Comparison of ENCODE assay signal across 23 cellular contexts in genomic region chr5:140642718-140643117, GRCh38. TPM values are rescaled to one million over a fixed set of nuclear protein-coding genes. Genes with fewer than 3 reads are reported as not detected.
DNase-seq lines count a peak whose midpoint lies in the region; ATAC-seq, FAIRE-seq and TF ChIP-seq lines count a peak whose summit lies in the region.
"Had no signal": no experiment of that assay in that cellular context is flagged by ENCODE, and none has a peak within 500 bp of the region (broad histone marks: within the 10 kb centered on the region; RNA-seq: fewer than 3 reads in every experiment).

No MANE protein-coding gene starts in this region.

- H3K36me3 Mint-ChIP-seq in T-helper 1 cell treated with Interleukin-12 subunit alpha and Interleukin-12 subunit beta and Interleukin-4 antibody, amounts not matched to agents 30 μg/mL and 1 μg/mL, for 36 hours (ENCODE audit: low read depth): peaks cover 29% of the 10 kb centered on the region
- peaks cover 27% of the 10 kb centered on the region for H3K36me3 Mint-ChIP-seq in neural progenitor cell

- no peaks in the 10 kb centered on the region for H3K9me3 Mint-ChIP-seq in T-helper 1 cell treated with Interleukin-12 subunit alpha and Interleukin-12 subunit beta and Interleukin-4 antibody, amounts not matched to agents 30 μg/mL and 1 μg/mL, for 36 hours
- peaks cover 5% of the 10 kb centered on the region for H3K9me3 Mint-ChIP-seq in neural progenitor cell
- no peaks in the 10 kb centered on the region for H3K9me3 Mint-ChIP-seq in stimulated activated naive CD8-positive, alpha-beta T cell treated with anti-CD3 and anti-CD28 coated beads, Interleukin-15, amount 100 ng/mL, for 72 hours
- H3K9me3 Mint-ChIP-seq: activated B cell treated with CpG ODN at 0.5 μM for 24 hours; activated naive CD4-positive, alpha-beta T cell treated with anti-CD3 and anti-CD28 coated beads, Interleukin-2, amount 50 U/mL, for 72 hours; CD8-positive, alpha-beta memory T cell; naive thymus-derived CD8-positive, alpha-beta T cell had no signal

- no peak overlapping the region for H3K27ac ChIP-seq in neural progenitor cell
- H3K27ac ChIP-seq: prostate gland had no signal

- peaks cover 8% of the 10 kb centered on the region for H3F3A ChIP-seq in neural progenitor cell (ENCODE audit: low read depth)

- no peaks in the 10 kb centered on the region for H3K9me3 ChIP-seq in neural progenitor cell (ENCODE audit: low read depth)
- H3K9me3 ChIP-seq: prostate gland had no signal

- no peaks in the 10 kb centered on the region for H3K36me3 ChIP-seq in neural progenitor cell

- H3K4me3 ChIP-seq in neural progenitor cell: no peak overlapping the region
- H3K4me3 ChIP-seq: lung, prostate gland had no signal

- H3K79me2 ChIP-seq in neural progenitor cell (ENCODE audit: low read depth): peaks cover 44% of the 10 kb centered on the region

- no peaks in the 10 kb centered on the region for H4K20me1 ChIP-seq in neural progenitor cell (ENCODE audit: low read depth)

- ATAC-seq in stimulated activated naive CD8-positive, alpha-beta T cell treated with anti-CD3 and anti-CD28 coated beads, Interleukin-15, amount 100 ng/mL, for 72 hours: no peak
- ATAC-seq: activated naive CD4-positive, alpha-beta T cell treated with anti-CD3 and anti-CD28 coated beads, Interleukin-2, amount 50 U/mL, for 72 hours; naive thymus-derived CD8-positive, alpha-beta T cell had no signal

- no peak for TF ChIP-seq CTCF in neural progenitor cell (IDR thresholded peaks at IDR 0.05)

- H3K4me1 Mint-ChIP-seq in T-helper 1 cell treated with Interleukin-12 subunit alpha and Interleukin-12 subunit beta and Interleukin-4 antibody, amounts not matched to agents 30 μg/mL and 1 μg/mL, for 36 hours (ENCODE audit: low read depth): peaks cover 43% of the 10 kb centered on the region
- H3K4me1 Mint-ChIP-seq in neural progenitor cell: peaks cover 29% of the 10 kb centered on the region
- peaks cover 77% of the 10 kb centered on the region for H3K4me1 Mint-ChIP-seq in stimulated activated naive CD8-positive, alpha-beta T cell treated with anti-CD3 and anti-CD28 coated beads, Interleukin-15, amount 100 ng/mL, for 72 hours

- TF ChIP-seq POLR2A in GM12891 (IDR thresholded peaks at IDR 0.05; ENCODE audit: low read depth, low read length): no peak

- H3K9ac ChIP-seq in neural progenitor cell: no peak overlapping the region

- H3K4me2 ChIP-seq in neural progenitor cell: no peak overlapping the region

- H3K4me1 ChIP-seq in neural progenitor cell: peaks cover 9% of the 10 kb centered on the region

- FAIRE-seq in GM12891 (lab: Jason Lieb, UNC): no peak

- H3K27me3 ChIP-seq in neural progenitor cell: no peaks in the 10 kb centered on the region

- peak overlapping the region; percentile 29 for H3K27ac Mint-ChIP-seq in T-helper 1 cell treated with Interleukin-12 subunit alpha and Interleukin-12 subunit beta and Interleukin-4 antibody, amounts not matched to agents 30 μg/mL and 1 μg/mL, for 36 hours
- H3K27ac Mint-ChIP-seq in neural progenitor cell: no peak overlapping the region
- peak overlapping the region in 1 of 2 donors; percentile 29 for H3K27ac Mint-ChIP-seq in stimulated activated naive CD8-positive, alpha-beta T cell treated with anti-CD3 and anti-CD28 coated beads, Interleukin-15, amount 100 ng/mL, for 72 hours
- H3K27ac Mint-ChIP-seq: activated B cell treated with CpG ODN at 0.5 μM for 24 hours had no signal

- no peaks in the 10 kb centered on the region for H3K27me3 Mint-ChIP-seq in T-helper 1 cell treated with Interleukin-12 subunit alpha and Interleukin-12 subunit beta and Interleukin-4 antibody, amounts not matched to agents 30 μg/mL and 1 μg/mL, for 36 hours (ENCODE audit: low read depth)
- peaks cover 6% of the 10 kb centered on the region for H3K27me3 Mint-ChIP-seq in neural progenitor cell (ENCODE audit: insufficient read depth, low read depth)
- H3K27me3 Mint-ChIP-seq in stimulated activated naive CD8-positive, alpha-beta T cell treated with anti-CD3 and anti-CD28 coated beads, Interleukin-15, amount 100 ng/mL, for 72 hours: no peaks in the 10 kb centered on the region
- H3K27me3 Mint-ChIP-seq: activated B cell treated with CpG ODN at 0.5 μM for 24 hours; naive thymus-derived CD8-positive, alpha-beta T cell had no signal

- no peak overlapping the region for H2AFZ ChIP-seq in neural progenitor cell (replicated peaks)

- H3K4me3 Mint-ChIP-seq in T-helper 1 cell treated with Interleukin-12 subunit alpha and Interleukin-12 subunit beta and Interleukin-4 antibody, amounts not matched to agents 30 μg/mL and 1 μg/mL, for 36 hours: no peak overlapping the region
- peak overlapping the region; percentile 35 for H3K4me3 Mint-ChIP-seq in neural progenitor cell
- no peak overlapping the region for H3K4me3 Mint-ChIP-seq in stimulated activated naive CD8-positive, alpha-beta T cell treated with anti-CD3 and anti-CD28 coated beads, Interleukin-15, amount 100 ng/mL, for 72 hours
- H3K4me3 Mint-ChIP-seq: endodermal cell had no signal

- DNase-seq in T-helper 1 cell (no peak), MV-4-11 (lab: John Stamatoyannopoulos, UW) (peak; percentile 22), fibroblast of gingiva (ENCODE audit: low read depth) (peak; percentile 87), neural progenitor cell (ENCODE audit: low spot score) (no peak), GM12891 (ENCODE audit: insufficient read length, low spot score) (no peak)
- DNase-seq in stimulated activated naive CD8-positive, alpha-beta T cell treated with anti-CD3 and anti-CD28 coated beads, Interleukin-15, amount 100 ng/mL, for 72 hours: no peak
- no peak for DNase-seq in effector CD4-positive, alpha-beta T cell
- DNase-seq: 8988T; activated B cell treated with CpG ODN at 0.5 μM for 24 hours; CD8-positive, alpha-beta memory T cell; central memory CD4-positive, alpha-beta T cell; EL; endodermal cell; naive thymus-derived CD8-positive, alpha-beta T cell; NCI-H1092 treated with DMSO at 0.1 percent for 48 hours; NCI-H2227 treated with DMSO at 0.1 percent for 48 hours; Right ventricle myocardium superior; stimulated activated CD4-positive, alpha-beta T cell treated with anti-CD3 and anti-CD28 coated beads, Interleukin-12 subunit alpha, Interleukin-12 subunit beta, amount 100 ng/mL, for 4 hours; stimulated activated naive CD4-positive, alpha-beta T cell treated with Interleukin-2 at 50 U/mL for 16 hours had no signal

TF ChIP-seq in GM12891, 5 proteins besides CTCF, POLR2A, EP300 and RAD21:
- TF ChIP-seq TAF1 (IDR thresholded peaks at IDR 0.05; ENCODE audit: low read depth, low read length) (no peak), PAX5 (IDR thresholded peaks at IDR 0.05; ENCODE audit: insufficient read depth, low read length, severe bottlenecking) (no peak), POU2F2 (IDR thresholded peaks at IDR 0.05; ENCODE audit: low read depth, low read length) (no peak), SPI1 (IDR thresholded peaks at IDR 0.05; ENCODE audit: low read depth, low read length) (no peak), POLR2AphosphoS5 (IDR thresholded peaks at IDR 0.05; ENCODE audit: low read depth, low read length) (no peak)

RNA-seq across cellular contexts. Expression of gene TMCO6, which starts 3.5 kb away (rescaled TPM):
- 17.8 and 106 TPM in 2 replicates for total RNA-seq in neural progenitor cell (ENCODE audit: low replicate concordance)
- polyA plus RNA-seq in GM12891 (2012; ENCODE audit: low read depth, missing spikeins): 11.1 TPM

RNA-seq across cellular contexts. Expression of gene NDUFA2, which starts 4.7 kb away (rescaled TPM):
- total RNA-seq in neural progenitor cell (ENCODE audit: low replicate concordance): 53.8 and 59.4 TPM in 2 replicates
- 200 TPM for polyA plus RNA-seq in GM12891 (2012; ENCODE audit: low read depth, missing spikeins)

RNA-seq across cellular contexts. Expression of gene IK, which starts 4.9 kb away (rescaled TPM):
- 97.0 and 131 TPM in 2 replicates for total RNA-seq in neural progenitor cell (ENCODE audit: low replicate concordance)
- 99.2 TPM for polyA plus RNA-seq in GM12891 (2012; ENCODE audit: low read depth, missing spikeins)

RNA-seq across cellular contexts. Expression of gene CD14, which starts 9.7 kb away (rescaled TPM):
- total RNA-seq in neural progenitor cell (ENCODE audit: low replicate concordance): not detected in 2 replicates
- polyA plus RNA-seq in GM12891 (2012; ENCODE audit: low read depth, missing spikeins): 0.15 TPM

RNA-seq across cellular contexts. Expression of gene WDR55, which starts 22.0 kb away (rescaled TPM):
- total RNA-seq in neural progenitor cell (ENCODE audit: low replicate concordance): 6.9 and 15.1 TPM in 2 replicates
- polyA plus RNA-seq in GM12891 (2012; ENCODE audit: low read depth, missing spikeins): 14.2 TPM

Comparison
In these comparisons a context has a peak if more than half of its experiments do, and no peak if none do; other contexts are left out.
1. DNase-seq: peak in MV-4-11 (single experiment) and fibroblast of gingiva (single experiment); none in T-helper 1 cell (0 of 5), neural progenitor cell (single experiment), stimulated activated naive CD8-positive, alpha-beta T cell treated with anti-CD3 and anti-CD28 coated beads, Interleukin-15, amount 100 ng/mL, for 72 hours (0 of 2), GM12891 (single experiment) and effector CD4-positive, alpha-beta T cell (single experiment).